ENCODE assay signal across 24 cellular contexts in genomic region chr2:15656090-15656489, GRCh38.
DNase-seq lines count a peak whose midpoint lies in the region; TF ChIP-seq lines count a peak whose summit lies in the region.
"Had no signal": no experiment of that assay in that cellular context is flagged by ENCODE, and none has a peak within 500 bp of the region (broad histone marks: within the 10 kb centered on the region; RNA-seq: fewer than 3 reads in every experiment).

No MANE protein-coding gene starts in this region.

- peaks cover 6% of the 10 kb centered on the region for H3K36me3 Mint-ChIP-seq in mesothelial cell of epicardium
- H3K36me3 Mint-ChIP-seq in immature natural killer cell, result no peaks in the 10 kb centered on the region
- H3K36me3 Mint-ChIP-seq: CD14-positive monocyte; CD4-positive, alpha-beta memory T cell; CD4-positive, CD25-positive, alpha-beta regulatory T cell; CD8-positive, alpha-beta memory T cell had no signal

- H3K4me2 ChIP-seq in neuronal stem cell (ENCODE audit: insufficient read depth, low read length, poor library complexity, severe bottlenecking), result no peak overlapping the region
- H3K4me2 ChIP-seq: A549, BLaER1 had no signal

- no peak overlapping the region for H2BK120ac ChIP-seq in neuronal stem cell (ENCODE audit: low read depth, low read length)

- no peaks in the 10 kb centered on the region for H3K79me1 ChIP-seq in neuronal stem cell (ENCODE audit: low read depth, low read length)

- H3K4me3 Mint-ChIP-seq in mesothelial cell of epicardium (no peak overlapping the region), immature natural killer cell (no peak overlapping the region)
- H3K4me3 Mint-ChIP-seq: CD14-positive monocyte; CD4-positive, alpha-beta memory T cell; CD4-positive, CD25-positive, alpha-beta regulatory T cell; CD8-positive, alpha-beta memory T cell had no signal

- H3K27me3 Mint-ChIP-seq in mesothelial cell of epicardium (ENCODE audit: low read depth), result no peaks in the 10 kb centered on the region
- peaks cover 0 to 2% (median 0%) of the 10 kb centered on the region in 3 donors for H3K27me3 Mint-ChIP-seq in immature natural killer cell (ENCODE audit: low read depth in 3 of 3)

- H2BK5ac ChIP-seq in neuronal stem cell (ENCODE audit: low read length), result no peak overlapping the region

- TF ChIP-seq CTCF in mesothelial cell of epicardium (IDR thresholded peaks at IDR 0.05; ENCODE audit: unreplicated experiment), result no peak

- no peak overlapping the region for H2AFZ ChIP-seq in neuronal stem cell (ENCODE audit: low read length)

- H3K14ac ChIP-seq in neuronal stem cell (ENCODE audit: low read length), result no peak overlapping the region

- peaks cover 0 to 3% (median 0%) of the 10 kb centered on the region in 3 experiments for H3K27me3 ChIP-seq in neuronal stem cell (ENCODE audit: control insufficient read depth in 3 of 3, insufficient read depth in 3 of 3, low read depth in 1 of 3, low read length in 3 of 3)
- H3K27me3 ChIP-seq: BE2C, BLaER1 had no signal

- no peak overlapping the region for H4K91ac ChIP-seq in neuronal stem cell (ENCODE audit: low read depth, low read length, poor library complexity)

- peaks cover 9% of the 10 kb centered on the region for H3K9me3 Mint-ChIP-seq in mesothelial cell of epicardium
- no peaks in the 10 kb centered on the region for H3K9me3 Mint-ChIP-seq in immature natural killer cell
- H3K9me3 Mint-ChIP-seq: CD4-positive, alpha-beta memory T cell; CD4-positive, CD25-positive, alpha-beta regulatory T cell had no signal

- WGBS in neuronal stem cell (ENCODE audit: extremely low coverage in 2 of 2, insufficient read length in 2 of 2, insufficient replicate concordance in 1 of 2), 2 donors, result no CpG with 5 or more reads among the region's 8 CpGs

- H3K27ac Mint-ChIP-seq in mesothelial cell of epicardium, result peak overlapping the region; percentile 22
- H3K27ac Mint-ChIP-seq in immature natural killer cell, result no peak overlapping the region
- H3K27ac Mint-ChIP-seq: CD14-positive monocyte; CD4-positive, alpha-beta memory T cell; CD4-positive, CD25-positive, alpha-beta regulatory T cell; CD8-positive, alpha-beta memory T cell had no signal

- H4K8ac ChIP-seq in neuronal stem cell (ENCODE audit: low read depth, low read length), result no peak overlapping the region

- peaks cover 17% of the 10 kb centered on the region for H3K4me1 Mint-ChIP-seq in mesothelial cell of epicardium
- H3K4me1 Mint-ChIP-seq in immature natural killer cell, result no peaks in the 10 kb centered on the region
- H3K4me1 Mint-ChIP-seq: CD4-positive, alpha-beta memory T cell; CD4-positive, CD25-positive, alpha-beta regulatory T cell; CD8-positive, alpha-beta memory T cell had no signal

- no peak overlapping the region for H2BK15ac ChIP-seq in neuronal stem cell (ENCODE audit: low read length)

- peak overlapping the region; percentile 12 for H3K18ac ChIP-seq in neuronal stem cell (ENCODE audit: low read length)

- H3K23ac ChIP-seq in neuronal stem cell (ENCODE audit: low read depth, low read length, poor library complexity), result no peak overlapping the region

- no peak overlapping the region for H3K4me3 ChIP-seq in neuronal stem cell (ENCODE audit: low read length in 2 of 2)
- H3K4me3 ChIP-seq: A549, BLaER1, GM12878 had no signal

- peaks cover 0 to under 1% of the 10 kb centered on the region in 2 donors for H3K4me1 ChIP-seq in neuronal stem cell (ENCODE audit: control insufficient read depth in 2 of 2, insufficient read depth in 1 of 2, low read depth in 1 of 2, low read length in 2 of 2)
- H3K4me1 ChIP-seq: A549, BE2C, BLaER1 had no signal

- DNase-seq in SK-N-DZ (ENCODE audit: low spot score) (peak; percentile 95), mesothelial cell of epicardium (ENCODE audit: low spot score in 2 of 2, unreplicated experiment in 2 of 2) (no peak), neuronal stem cell (ENCODE audit: low spot score) (no peak), substantia nigra (lab: John Stamatoyannopoulos, UW) (no peak), NCI-H748 treated with DMSO at 0.1 percent for 48 hours (lab: John Stamatoyannopoulos, UW) (no peak), immature natural killer cell (no peak)
- DNase-seq: BE2C; C1 segment of cervical spinal cord; CD4-positive, alpha-beta memory T cell; CD4-positive, CD25-positive, alpha-beta regulatory T cell; CD8-positive, alpha-beta memory T cell; COR-L47; DMS 273 treated with DMSO at 0.1 percent for 48 hours; DMS153; DMS53; DMS79; DND-41; EL; GDM1 had no signal

- no peak overlapping the region for H3K9ac ChIP-seq in neuronal stem cell (ENCODE audit: low read depth, low read length, poor library complexity)
- H3K9ac ChIP-seq: BLaER1 had no signal

- no peak overlapping the region for H3K4ac ChIP-seq in neuronal stem cell (ENCODE audit: low read length)

- no peaks in the 10 kb centered on the region for H3K36me3 ChIP-seq in neuronal stem cell (replicated peaks in 1 of 2; ENCODE audit: control insufficient read depth in 2 of 2, insufficient read depth in 2 of 2, low read length in 2 of 2)
- H3K36me3 ChIP-seq: BE2C, BLaER1 had no signal

- H3K9me3 ChIP-seq in neuronal stem cell (replicated peaks in 1 of 2; ENCODE audit: control insufficient read depth in 2 of 2, insufficient read depth in 1 of 2, low read depth in 1 of 2, low read length in 2 of 2), result peaks cover 0 to 2% of the 10 kb centered on the region in 2 donors
- H3K9me3 ChIP-seq: BE2C, BLaER1 had no signal

- H3K27ac ChIP-seq in neuronal stem cell (replicated peaks; ENCODE audit: low read length), result no peak overlapping the region
- H3K27ac ChIP-seq in substantia nigra (ENCODE audit: low read depth, low read length, poor library complexity, severe bottlenecking), result no peak overlapping the region
- H3K27ac ChIP-seq: 22Rv1, A549, BLaER1 had no signal

- H2BK12ac ChIP-seq in neuronal stem cell (ENCODE audit: low read length), result no peak overlapping the region

- H2AK5ac ChIP-seq in neuronal stem cell (ENCODE audit: low read depth, low read length), result no peak overlapping the region
